ENCODE assay signal across 8 cellular contexts in the genomic region with DNA sequence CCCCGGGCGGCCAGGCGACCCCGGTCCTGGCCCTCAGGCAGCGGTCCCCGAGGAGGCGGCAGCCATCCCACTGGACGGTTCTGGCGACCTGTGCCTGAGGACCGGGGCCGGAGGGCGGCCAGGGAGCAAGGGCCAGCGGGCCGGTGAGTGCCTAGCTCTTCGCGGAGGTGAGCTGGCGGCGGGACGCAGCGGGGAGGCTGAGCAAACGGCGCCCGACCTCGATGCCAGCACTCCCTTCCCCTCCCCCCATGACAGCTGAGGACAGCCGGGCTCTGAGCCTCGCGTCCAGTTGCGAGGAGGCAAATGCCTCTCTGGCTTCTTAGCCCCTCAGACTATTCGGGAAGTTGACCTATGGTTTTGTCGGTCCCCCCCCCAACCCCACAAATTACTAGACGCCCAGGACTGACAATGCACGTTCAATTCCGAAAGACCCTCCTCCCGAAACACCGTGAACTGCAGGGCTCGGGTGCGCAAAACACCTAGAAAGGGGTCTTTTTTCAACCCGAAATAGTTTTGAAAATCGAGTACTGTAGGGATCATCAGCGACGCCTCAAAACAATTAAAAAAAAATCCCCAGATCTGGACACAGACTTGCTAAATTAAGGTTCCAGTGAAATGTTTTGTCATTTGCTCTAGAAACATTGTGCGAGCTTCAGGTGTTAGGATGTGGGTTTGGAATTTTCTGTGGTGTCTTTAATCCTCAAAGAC. TPM values are rescaled to one million over a fixed set of nuclear protein-coding genes. Genes with fewer than 3 reads are reported as not detected.
DNase-seq lines count a peak whose midpoint lies in the region; ATAC-seq and TF ChIP-seq lines count a peak whose summit lies in the region.

No MANE protein-coding gene starts in this region.

- TF ChIP-seq CTCF in colonic mucosa (IDR thresholded peaks at IDR 0.05), result no peak

- peak overlapping the region; percentile 21 for H3K27ac Mint-ChIP-seq in T-helper 2 cell treated with Interferon-gamma antibody and Interleukin-4, amounts not matched to agents 5 μg/mL and 100 μg/mL, for 36 hours
- H3K27ac Mint-ChIP-seq in stimulated activated memory B cell treated with anti-CD40 and anti-IgM and Interleukin-4, amounts not matched to agents 10 μg/mL and 1 μg/mL and 100 μg/mL, for 72 hours, result no peak overlapping the region

- intact Hi-C loops in colonic mucosa (cut with DNase I), result no loop called here

- H3K4me3 ChIP-seq in colonic mucosa, result peak overlapping the region; percentile 71

- no peaks in the 10 kb centered on the region for H3K9me3 Mint-ChIP-seq in T-helper 2 cell treated with Interferon-gamma antibody and Interleukin-4, amounts not matched to agents 5 μg/mL and 100 μg/mL, for 36 hours
- no peaks in the 10 kb centered on the region for H3K9me3 Mint-ChIP-seq in stimulated activated memory B cell treated with anti-CD40 and anti-IgM and Interleukin-4, amounts not matched to agents 10 μg/mL and 1 μg/mL and 100 μg/mL, for 72 hours

- H3K36me3 Mint-ChIP-seq in T-helper 2 cell treated with Interferon-gamma antibody and Interleukin-4, amounts not matched to agents 5 μg/mL and 100 μg/mL, for 36 hours (ENCODE audit: low read depth), result peaks cover 29% of the 10 kb centered on the region
- H3K36me3 Mint-ChIP-seq in stimulated activated memory B cell treated with anti-CD40 and anti-IgM and Interleukin-4, amounts not matched to agents 10 μg/mL and 1 μg/mL and 100 μg/mL, for 72 hours, result no peaks in the 10 kb centered on the region

- peak overlapping the region; percentile 80 for H3K4me3 Mint-ChIP-seq in T-helper 2 cell treated with Interferon-gamma antibody and Interleukin-4, amounts not matched to agents 5 μg/mL and 100 μg/mL, for 36 hours
- peak overlapping the region; percentile 62 for H3K4me3 Mint-ChIP-seq in stimulated activated memory B cell treated with anti-CD40 and anti-IgM and Interleukin-4, amounts not matched to agents 10 μg/mL and 1 μg/mL and 100 μg/mL, for 72 hours

- H3K27me3 ChIP-seq in colonic mucosa, result no peaks in the 10 kb centered on the region

- peak overlapping the region; percentile 81 to 93 for H3K9ac ChIP-seq in colonic mucosa (ENCODE audit: low read depth in 2 of 2, low read length in 2 of 2)

- H3K27me3 Mint-ChIP-seq in T-helper 2 cell treated with Interferon-gamma antibody and Interleukin-4, amounts not matched to agents 5 μg/mL and 100 μg/mL, for 36 hours (ENCODE audit: low read depth), result peaks cover 61% of the 10 kb centered on the region
- peaks cover 51% of the 10 kb centered on the region for H3K27me3 Mint-ChIP-seq in stimulated activated memory B cell treated with anti-CD40 and anti-IgM and Interleukin-4, amounts not matched to agents 10 μg/mL and 1 μg/mL and 100 μg/mL, for 72 hours

- H3K27ac ChIP-seq in colonic mucosa, result peak overlapping the region; percentile 70

- H3K9me3 ChIP-seq in colonic mucosa, result no peaks in the 10 kb centered on the region

- H3K36me3 ChIP-seq in colonic mucosa, result no peaks in the 10 kb centered on the region

- DNase-seq in activated effector memory CD4-positive, alpha-beta T cell treated with anti-CD3 and anti-CD28 coated beads, Interleukin-2, amount 50 U/mL, for 16 hours, result peak; percentile 75
- no peak for DNase-seq in activated effector memory CD4-positive, alpha-beta T cell treated with Interleukin-2 at 50 U/mL for 16 hours
- peak; percentile 74 for DNase-seq in NCI-H1092 treated with DMSO at 0.1 percent for 48 hours (lab: John Stamatoyannopoulos, UW)
- DNase-seq in T-helper 2 cell treated with Interferon-gamma antibody and Interleukin-4, amounts not matched to agents 5 μg/mL and 100 μg/mL, for 36 hours (ENCODE audit: low spot score), result peak; percentile 17
- DNase-seq in colonic mucosa, result peak; percentile 76
- DNase-seq in left kidney (ENCODE audit: low read depth, low spot score), result peak; percentile 68

- peaks cover 29% of the 10 kb centered on the region for H3K4me1 Mint-ChIP-seq in T-helper 2 cell treated with Interferon-gamma antibody and Interleukin-4, amounts not matched to agents 5 μg/mL and 100 μg/mL, for 36 hours (ENCODE audit: low read depth)
- H3K4me1 Mint-ChIP-seq in stimulated activated memory B cell treated with anti-CD40 and anti-IgM and Interleukin-4, amounts not matched to agents 10 μg/mL and 1 μg/mL and 100 μg/mL, for 72 hours, result peaks cover 21% of the 10 kb centered on the region

- no peaks in the 10 kb centered on the region for H3K4me1 ChIP-seq in colonic mucosa

- peak; percentile 40 for ATAC-seq in HG02588 (IDR thresholded peaks at IDR 0.05; ENCODE audit: unreplicated experiment)
- ATAC-seq in stimulated activated memory B cell treated with anti-CD40 and anti-IgM and Interleukin-4, amounts not matched to agents 10 μg/mL and 1 μg/mL and 100 μg/mL, for 72 hours, result peak; percentile 61

RNA-seq across cellular contexts. Expression of a gene that starts 8.3 kb away (rescaled TPM):
- total RNA-seq in colonic mucosa, result 10 to 100 TPM in 1 of 2 donors, 1 to 10 TPM in 1; 8.1 to 21.4 TPM

RNA-seq across cellular contexts. Expression of a gene that starts 18.2 kb away (rescaled TPM):
- total RNA-seq in colonic mucosa, result 10 to 100 TPM; 60.3 to 66.7 TPM
